8 cellular contexts compared by ENCODE assay signal in genomic region chr16:684067-684794, GRCh38. TPM values are rescaled to one million over a fixed set of nuclear protein-coding genes. Genes with fewer than 3 reads are reported as not detected.
DNase-seq lines count a peak whose midpoint lies in the region; ATAC-seq and TF ChIP-seq lines count a peak whose summit lies in the region.

TSS of gene JMJD8 (minus strand) at chr16:684334. CDS start at chr16:684319, 15 bp downstream.

- no peaks in the 10 kb centered on the region for H3K27me3 ChIP-seq in liver (ENCODE audit: control insufficient read depth in 4 of 4, insufficient read depth in 4 of 4, low read length in 3 of 4)

- 7% methylated on average over 91 of the region's 91 CpGs for WGBS in liver

- DNase-seq in C1 segment of cervical spinal cord (lab: John Stamatoyannopoulos, UW) (peak; percentile 48 to 98 (median 90)), NCI-H774 (lab: John Stamatoyannopoulos, UW) (peak; percentile 90), dermis blood vessel endothelial cell (peak; percentile 93)
- DNase-seq in activated CD4-positive, alpha-beta T cell treated with anti-CD3 and anti-CD28 coated beads, Interleukin-2, amount 50 U/mL, for 48 hours, result peak; percentile 97 to 98
- DNase-seq in stimulated activated CD4-positive, alpha-beta T cell treated with anti-CD3 and anti-CD28 coated beads, Interleukin-2, amount 100 ng/mL, for 48 hours, result peak; percentile 95 to 97

- H3K27ac ChIP-seq in liver (ENCODE audit: low read depth in 1 of 2, low read length in 2 of 2), result peak within 1 kb of the TSS; percentile 60 to 68

- TF ChIP-seq CTCF in liver (IDR thresholded peaks at IDR 0.05; ENCODE audit: low read depth, low read length, missing input control), result no peak

- ATAC-seq in GM19372 (IDR thresholded peaks at IDR 0.05; ENCODE audit: low read depth, unreplicated experiment) (peak; percentile 66), HG03521 (IDR thresholded peaks at IDR 0.05; ENCODE audit: unreplicated experiment) (peak; percentile 63)

- TF ChIP-seq RAD21 in liver (IDR thresholded peaks at IDR 0.05), result no peak

- no peaks in the 10 kb centered on the region for H3K9me3 ChIP-seq in liver (ENCODE audit: control insufficient read depth in 4 of 4, low read length in 3 of 4)

- H3K36me3 ChIP-seq in liver (ENCODE audit: control insufficient read depth in 4 of 4, insufficient read depth in 3 of 4, low read depth in 1 of 4, low read length in 3 of 4), result peaks cover 8 to 21% (median 12%) of the 10 kb centered on the region in 4 donors

- peak within 1 kb of the TSS; percentile 57 to 85 (median 61) for H3K4me3 ChIP-seq in liver (ENCODE audit: low read depth in 1 of 3, low read length in 3 of 3)

- no peak within 1 kb of the TSS for H3K9ac ChIP-seq in liver (ENCODE audit: low read depth in 1 of 2, low read length in 2 of 2)

- peaks cover 28 to 58% (median 47%) of the 10 kb centered on the region in 4 donors for H3K4me1 ChIP-seq in liver (ENCODE audit: control insufficient read depth in 4 of 4, insufficient read depth in 4 of 4, low read length in 3 of 4)

TF ChIP-seq in liver, 16 proteins besides CTCF, POLR2A, EP300 and RAD21:
- peak; percentile 22 for TF ChIP-seq NR2F2 (IDR thresholded peaks at IDR 0.05)
- no peak for TF ChIP-seq FOXA2 (IDR thresholded peaks at IDR 0.05)
- TF ChIP-seq FOXA1 (IDR thresholded peaks at IDR 0.05), result no peak
- TF ChIP-seq SP1 (IDR thresholded peaks at IDR 0.05), result peak; percentile 55
- TF ChIP-seq YY1 (IDR thresholded peaks at IDR 0.05), result peak; percentile 79
- TF ChIP-seq GABPA (IDR thresholded peaks at IDR 0.05 in 1 of 2, conservative IDR thresholded peaks at IDR 0.05 in 1 of 2), result peak; percentile 86 to 95
- TF ChIP-seq TAF1 (conservative IDR thresholded peaks at IDR 0.05), result no peak
TF ChIP-seq in liver: peak in this region for 4.

RNA-seq across cellular contexts. Expression of gene JMJD8, which starts in this region (rescaled TPM):
- 34.9 and 45.7 TPM in 2 replicates for total RNA-seq in dermis blood vessel endothelial cell
- total RNA-seq in liver, result 10 to 100 TPM; 21.2 to 35.8 TPM
- polyA plus RNA-seq in liver, result 10 to 100 TPM; 30.9 to 52.6 TPM

Comparison
In these comparisons a context has a peak if more than half of its experiments do, and no peak if none do; other contexts are left out.
1. Peak in every context shown above with its lines: DNase-seq, ATAC-seq, H3K4me3 ChIP-seq and H3K27ac ChIP-seq.